Comparison of ENCODE assay signal across 20 cellular contexts in the genomic region with DNA sequence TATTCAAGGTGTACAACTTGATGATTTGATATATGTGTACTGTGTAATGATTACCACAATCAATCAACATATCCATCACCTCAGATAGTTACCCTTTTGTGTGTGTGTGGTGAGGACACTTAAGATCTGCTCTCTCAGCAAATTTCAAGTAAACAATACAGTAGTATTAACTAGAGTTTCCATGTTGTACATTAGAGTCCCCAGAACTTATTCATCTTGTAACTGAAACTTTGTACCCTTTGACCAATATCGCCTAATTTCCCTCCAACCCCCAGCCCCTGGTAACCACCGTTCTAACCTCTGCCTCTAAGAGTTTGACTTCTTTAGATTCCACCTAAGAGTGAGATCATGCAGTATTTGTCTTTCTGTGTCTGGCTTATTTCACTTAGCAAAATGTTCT. TPM values are rescaled to one million over a fixed set of nuclear protein-coding genes. Genes with fewer than 3 reads are reported as not detected.
DNase-seq lines count a peak whose midpoint lies in the region; ATAC-seq and TF ChIP-seq lines count a peak whose summit lies in the region.
"Had no signal": no experiment of that assay in that cellular context is flagged by ENCODE, and none has a peak within 500 bp of the region (broad histone marks: within the 10 kb centered on the region; RNA-seq: fewer than 3 reads in every experiment).

No MANE protein-coding gene starts in this region.

- H3K27me3 ChIP-seq in GM06990 (replicated peaks; ENCODE audit: control insufficient read depth, insufficient read depth, low read length), result no peaks in the 10 kb centered on the region
- no peaks in the 10 kb centered on the region for H3K27me3 ChIP-seq in CD4-positive, alpha-beta T cell (ENCODE audit: control insufficient read depth, insufficient read depth, low read length)

- H3K27ac ChIP-seq in CD4-positive, alpha-beta T cell (ENCODE audit: low read depth, low read length), result no peak overlapping the region

- H3K4me1 Mint-ChIP-seq in CD4-positive, alpha-beta T cell (ENCODE audit: low read depth), result peaks cover 21% of the 10 kb centered on the region
- H3K4me1 Mint-ChIP-seq: brain had no signal

- ATAC-seq in GM18907 (IDR thresholded peaks at IDR 0.05; ENCODE audit: unreplicated experiment) (peak; percentile 89), HG02759 (IDR thresholded peaks at IDR 0.05; ENCODE audit: unreplicated experiment) (peak; percentile 93), HG03442 (IDR thresholded peaks at IDR 0.05; ENCODE audit: unreplicated experiment) (peak; percentile 81), GM21723 (IDR thresholded peaks at IDR 0.05; ENCODE audit: unreplicated experiment) (no peak), GM21737 (IDR thresholded peaks at IDR 0.05; ENCODE audit: unreplicated experiment) (no peak)
- no peak for ATAC-seq in CD4-positive, alpha-beta T cell (ENCODE audit: poor library complexity)
- ATAC-seq: activated T-cell treated with anti-CD3 and anti-CD28 coated beads, Interleukin-2, amount 50 U/mL, for 4 hours; left colon; mucosa of descending colon had no signal

- CTCF ChIA-PET in CD4-positive, alpha-beta T cell (lab: Charles Lee), result no interaction called here

- DNase-seq in GM06990 (ENCODE audit: extremely low read depth, insufficient read length) (peak; percentile 22), NCI-H446 treated with DMSO at 0.1 percent for 48 hours (lab: John Stamatoyannopoulos, UW) (no peak)
- no peak for DNase-seq in CD4-positive, alpha-beta T cell
- DNase-seq: activated CD4-positive, alpha-beta memory T cell treated with anti-CD3 and anti-CD28 coated beads for 36 hours; activated T-cell treated with anti-CD3 and anti-CD28 coated beads, Interleukin-2, amount 50 U/mL, for 4 hours; cortex of kidney; DMS153; left colon; mucosa of descending colon; NCI-H1694; NCI-H446; stimulated activated naive CD4-positive, alpha-beta T cell; trophoblast cell had no signal

- H3K36me3 ChIP-seq in GM06990 (ENCODE audit: control insufficient read depth, insufficient read depth, low read length), result no peaks in the 10 kb centered on the region

- TF ChIP-seq CTCF in GM06990 (IDR thresholded peaks at IDR 0.05; ENCODE audit: insufficient read depth, low read length, poor library complexity, severe bottlenecking), result no peak
- TF ChIP-seq CTCF in CD4-positive, alpha-beta T cell (IDR thresholded peaks at IDR 0.05), result no peak

- POLR2A ChIA-PET in CD4-positive, alpha-beta T cell (lab: Charles Lee), result no interaction called here

- H3K36me3 Mint-ChIP-seq in CD4-positive, alpha-beta T cell (ENCODE audit: low read depth), result no peaks in the 10 kb centered on the region
- H3K36me3 Mint-ChIP-seq: activated CD4-positive, alpha-beta memory T cell treated with anti-CD3 and anti-CD28 coated beads for 36 hours; brain had no signal

- H3K27ac Mint-ChIP-seq in CD4-positive, alpha-beta T cell, result no peak overlapping the region
- H3K27ac Mint-ChIP-seq: activated CD4-positive, alpha-beta memory T cell treated with anti-CD3 and anti-CD28 coated beads for 36 hours; activated naive CD8-positive, alpha-beta T cell; brain had no signal

- no peaks in the 10 kb centered on the region for H3K27me3 Mint-ChIP-seq in CD4-positive, alpha-beta T cell
- H3K27me3 Mint-ChIP-seq: activated CD4-positive, alpha-beta memory T cell treated with anti-CD3 and anti-CD28 coated beads for 36 hours; activated naive CD8-positive, alpha-beta T cell; brain had no signal

- H3K4me3 Mint-ChIP-seq in CD4-positive, alpha-beta T cell, result no peak overlapping the region
- H3K4me3 Mint-ChIP-seq: activated CD4-positive, alpha-beta memory T cell treated with anti-CD3 and anti-CD28 coated beads for 36 hours; activated naive CD8-positive, alpha-beta T cell; activated T-cell treated with anti-CD3 and anti-CD28 coated beads, Interleukin-2, amount 50 U/mL, for 4 hours; brain had no signal

- intact Hi-C loops in CD4-positive, alpha-beta T cell (cut with DNase I, micrococcal nuclease), result loop anchor here in 1 of 2 experiments (2.0 kb wide), 1 partner anchor 51 kb away; a partner anchor contains a TSS

- H3K9me3 Mint-ChIP-seq in CD4-positive, alpha-beta T cell, result no peaks in the 10 kb centered on the region
- H3K9me3 Mint-ChIP-seq: activated CD4-positive, alpha-beta memory T cell treated with anti-CD3 and anti-CD28 coated beads for 36 hours; activated T-cell treated with anti-CD3 and anti-CD28 coated beads, Interleukin-2, amount 50 U/mL, for 4 hours; brain had no signal

- no peak overlapping the region for H3K4me3 ChIP-seq in GM06990 (replicated peaks; ENCODE audit: low read depth, low read length)
- H3K4me3 ChIP-seq: mucosa of descending colon had no signal

- no peaks in the 10 kb centered on the region for H3K9me3 ChIP-seq in CD4-positive, alpha-beta T cell (ENCODE audit: control insufficient read depth, low read length)
- H3K9me3 ChIP-seq: mucosa of descending colon had no signal

RNA-seq across cellular contexts. Expression of a gene that starts 12.1 kb away (rescaled TPM):
- total RNA-seq in CD4-positive, alpha-beta T cell, result 1 to 10 TPM; 7.1 to 8.7 TPM

RNA-seq across cellular contexts. Expression of a gene that starts 51.1 kb away (rescaled TPM):
- total RNA-seq in CD4-positive, alpha-beta T cell, result 100 to 1,000 TPM; 131 to 136 TPM

Comparison
In these comparisons a context has a peak if more than half of its experiments do, and no peak if none do; other contexts are left out.
1. ATAC-seq: peak in GM18907 (single experiment), HG02759 (single experiment) and HG03442 (single experiment); none in GM21723 (single experiment), GM21737 (single experiment) and CD4-positive, alpha-beta T cell (single experiment).